ENCODE assay signal across 9 cellular contexts in the genomic region with DNA sequence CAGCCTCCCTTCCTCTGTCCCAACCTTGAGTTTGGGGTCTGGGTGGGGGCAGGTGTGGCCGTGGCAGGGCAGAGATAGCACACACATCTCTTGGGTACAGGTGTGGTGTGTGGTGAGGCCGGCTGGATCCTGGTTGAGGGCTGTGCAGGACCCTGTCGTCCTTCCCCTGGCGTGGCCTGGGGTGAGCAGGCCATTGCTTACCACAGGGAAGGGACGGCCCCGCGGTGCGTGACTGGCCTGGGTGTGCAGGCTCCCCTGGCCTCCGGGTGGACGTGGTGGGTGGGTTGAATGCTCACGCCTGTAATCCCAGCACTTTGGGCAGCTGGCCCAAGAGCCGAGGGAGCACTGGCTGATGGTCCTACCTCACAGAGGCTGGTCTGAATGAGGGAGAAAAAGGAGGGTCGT. TPM values are rescaled to one million over a fixed set of nuclear protein-coding genes. Genes with fewer than 3 reads are reported as not detected.
DNase-seq lines count a peak whose midpoint lies in the region; ATAC-seq and TF ChIP-seq lines count a peak whose summit lies in the region.
"Had no signal": no experiment of that assay in that cellular context is flagged by ENCODE, and none has a peak within 500 bp of the region (broad histone marks: within the 10 kb centered on the region; RNA-seq: fewer than 3 reads in every experiment).

No MANE protein-coding gene starts in this region.

- H3K4me1 ChIP-seq in BLaER1 treated with 17β-estradiol and CSF1 and Interleukin-3, amounts not matched to agents 10 nM and 100 nM = peaks cover 65 to 84% (median 74%) of the 10 kb centered on the region in 10 experiments
- peaks cover 35% of the 10 kb centered on the region for H3K4me1 ChIP-seq in NT2/D1 (ENCODE audit: insufficient read depth, insufficient read length)

- ATAC-seq in GM19455 (IDR thresholded peaks at IDR 0.05; ENCODE audit: unreplicated experiment) = no peak
- no peak for ATAC-seq in GM18861 (IDR thresholded peaks at IDR 0.05; ENCODE audit: unreplicated experiment)
- no peak for ATAC-seq in HG03439 (IDR thresholded peaks at IDR 0.05; ENCODE audit: unreplicated experiment)

- DNase-seq in NT2/D1 (ENCODE audit: low read depth, low spot score) = no peak
- no peak for DNase-seq in epithelial cell of proximal tubule (ENCODE audit: low read depth)
- DNase-seq in neural crest cell (ENCODE audit: low read depth, low spot score) = no peak
- no peak for DNase-seq in kidney tubule cell (ENCODE audit: low spot score)
- DNase-seq: NCI-H446 treated with DMSO at 0.1 percent for 48 hours had no signal

- TF ChIP-seq CTCF in epithelial cell of proximal tubule (conservative IDR thresholded peaks at IDR 0.05; ENCODE audit: low read depth, low read length) = no peak
- TF ChIP-seq CTCF in neural crest cell (conservative IDR thresholded peaks at IDR 0.05) = no peak

- H3K4me3 ChIP-seq in BLaER1 treated with 17β-estradiol and CSF1 and Interleukin-3, amounts not matched to agents 10 nM and 100 nM = peak overlapping the region; percentile 74 to 99 (median 88)
- peak overlapping the region; percentile 69 for H3K4me3 ChIP-seq in NT2/D1 (ENCODE audit: insufficient read length, low read depth)
- peak overlapping the region; percentile 78 for H3K4me3 ChIP-seq in epithelial cell of proximal tubule (ENCODE audit: low read depth, low read length)

- peaks cover 0 to 13% (median 0%) of the 10 kb centered on the region in 11 experiments; a peak in 7 of 22 replicates for H3K36me3 ChIP-seq in BLaER1 treated with 17β-estradiol and CSF1 and Interleukin-3, amounts not matched to agents 10 nM and 100 nM
- H3K36me3 ChIP-seq in NT2/D1 (ENCODE audit: insufficient read depth, insufficient read length, low read length) = peaks cover 6% of the 10 kb centered on the region

- peak overlapping the region; percentile 98 to 100 (median 99) for H3K4me2 ChIP-seq in BLaER1 treated with 17β-estradiol and CSF1 and Interleukin-3, amounts not matched to agents 10 nM and 100 nM

- H3K27ac ChIP-seq in BLaER1 treated with 17β-estradiol and CSF1 and Interleukin-3, amounts not matched to agents 10 nM and 100 nM = peak overlapping the region in 8 of 11 experiments; percentile 29 to 89 (median 86); a peak in 10 of 22 replicates

- H3K36me3 Mint-ChIP-seq in neural crest cell (ENCODE audit: low read depth) = no peaks in the 10 kb centered on the region

- peaks cover 30 to 54% (median 37%) of the 10 kb centered on the region in 11 experiments; a peak in 20 of 22 replicates for H4K20me1 ChIP-seq in BLaER1 treated with 17β-estradiol and CSF1 and Interleukin-3, amounts not matched to agents 10 nM and 100 nM

- no peaks in the 10 kb centered on the region for H3K9me3 ChIP-seq in BLaER1 treated with 17β-estradiol and CSF1 and Interleukin-3, amounts not matched to agents 10 nM and 100 nM (replicated peaks in 1 of 11)
- H3K9me3 ChIP-seq in NT2/D1 (ENCODE audit: insufficient read depth, low read length) = no peaks in the 10 kb centered on the region

- H3K27me3 ChIP-seq in BLaER1 treated with 17β-estradiol and CSF1 and Interleukin-3, amounts not matched to agents 10 nM and 100 nM = no peaks in the 10 kb centered on the region
- H3K27me3 ChIP-seq in NT2/D1 (ENCODE audit: insufficient read depth, insufficient read length) = peaks cover 23% of the 10 kb centered on the region

- peak overlapping the region; percentile 76 for H3K4me3 Mint-ChIP-seq in neural crest cell

- peak overlapping the region; percentile 84 to 97 (median 88) for H3K9ac ChIP-seq in BLaER1 treated with 17β-estradiol and CSF1 and Interleukin-3, amounts not matched to agents 10 nM and 100 nM
- H3K9ac ChIP-seq in NT2/D1 (ENCODE audit: insufficient read length, low read depth) = peak overlapping the region; percentile 90

- peaks cover 18% of the 10 kb centered on the region for H3K4me1 Mint-ChIP-seq in neural crest cell

- H3K27me3 Mint-ChIP-seq in neural crest cell (ENCODE audit: low read depth) = peaks cover 29% of the 10 kb centered on the region

- peak overlapping the region; percentile 87 for H3K27ac Mint-ChIP-seq in neural crest cell (ENCODE audit: unreplicated experiment)

- H3K9me3 Mint-ChIP-seq in neural crest cell = no peaks in the 10 kb centered on the region

RNA-seq across cellular contexts. Expression of a gene that starts 1.2 kb away (rescaled TPM):
- 47.6 and 74.8 TPM in 2 replicates for total RNA-seq in epithelial cell of proximal tubule
- total RNA-seq in neural crest cell = 18.1 and 20.1 TPM in 2 replicates

RNA-seq across cellular contexts. Expression of a gene that starts 12.1 kb away (rescaled TPM):
- 40.8 and 73.1 TPM in 2 replicates for total RNA-seq in epithelial cell of proximal tubule
- total RNA-seq in neural crest cell = 163 and 167 TPM in 2 replicates

RNA-seq across cellular contexts. Expression of a gene that starts 16.4 kb away (rescaled TPM):
- total RNA-seq in epithelial cell of proximal tubule = 30.4 and 45.0 TPM in 2 replicates
- 71.9 and 72.6 TPM in 2 replicates for total RNA-seq in neural crest cell

RNA-seq across cellular contexts. Expression of a gene that starts 28.0 kb away (rescaled TPM):
- total RNA-seq in epithelial cell of proximal tubule (35.3 and 42.2 TPM in 2 replicates), neural crest cell (59.0 and 63.0 TPM in 2 replicates)

RNA-seq across cellular contexts. Expression of a gene that starts 55.1 kb away (rescaled TPM):
- total RNA-seq in epithelial cell of proximal tubule = 110 and 125 TPM in 2 replicates
- total RNA-seq in neural crest cell = 40.9 and 42.0 TPM in 2 replicates
